Comparison of ENCODE assay signal across 22 cellular contexts in the genomic region with DNA sequence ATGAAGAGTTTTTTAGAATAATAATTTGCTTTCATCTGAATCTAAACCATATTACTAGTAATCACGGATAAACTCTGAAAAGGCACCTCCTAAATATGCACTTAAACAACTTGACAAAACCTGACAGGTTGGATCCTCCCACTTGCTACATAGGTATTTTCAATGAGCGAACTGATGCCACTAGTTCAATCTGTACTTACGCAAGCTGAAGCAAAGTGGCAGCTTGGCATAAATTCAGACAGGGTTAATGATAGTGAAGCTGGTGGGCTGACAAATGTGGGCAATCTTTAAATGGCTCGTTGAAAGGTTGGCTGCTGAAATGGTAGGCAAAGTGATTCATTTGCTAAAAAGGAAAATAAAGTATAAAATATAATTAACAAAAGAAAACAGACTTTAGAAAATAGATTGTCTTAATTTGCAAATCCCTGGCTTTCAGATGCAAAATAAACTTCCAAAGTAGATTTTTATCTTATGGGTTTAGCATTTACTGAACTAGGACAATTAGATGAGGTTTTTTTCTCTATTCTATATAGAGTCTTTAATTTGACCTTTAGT.
"Had no signal": no experiment of that assay in that cellular context is flagged by ENCODE, and none has a peak within 500 bp of the region (broad histone marks: within the 10 kb centered on the region; RNA-seq: fewer than 3 reads in every experiment).

No MANE protein-coding gene starts in this region.

- H3K27me3 ChIP-seq: brain microvascular endothelial cell, cardiac muscle cell, MG63, Peyer's patch had no signal

- H3K36me3 ChIP-seq: brain microvascular endothelial cell, cardiac muscle cell, MG63, Peyer's patch, SJCRH30 had no signal

- DNase-seq: activated CD4-positive, alpha-beta memory T cell treated with anti-CD3 and anti-CD28 coated beads for 36 hours; activated CD4-positive, alpha-beta T cell treated with anti-CD3 and anti-CD28 coated beads, Interleukin-2, amount 10 ng/mL, durations not matched to agents 7 days and 5 days; activated CD4-positive, CD25-positive, alpha-beta regulatory T cell; activated CD8-positive, alpha-beta memory T cell treated with anti-CD3 and anti-CD28 coated beads for 24 hours; activated gamma-delta T cell; activated naive CD4-positive, alpha-beta T cell treated with anti-CD3 and anti-CD28 coated beads for 36 hours; activated T-cell treated with anti-CD3 and anti-CD28 coated beads, Interleukin-2, amount 50 U/mL, for 4 hours; brain microvascular endothelial cell; MG63; MV-4-11; NCI-H1092 treated with DMSO at 0.1 percent for 48 hours; NCI-H1436 treated with DMSO at 0.1 percent for 48 hours; NCI-H187; NCI-H2081 treated with DMSO at 0.1 percent for 48 hours; NCI-H226; NCI-H526; NCI-H82; Peyer's patch; Right ventricle myocardium superior; SJCRH30 had no signal

- H3K4me3 ChIP-seq: cardiac muscle cell, MG63, Peyer's patch, SJCRH30 had no signal

- H3K4me1 ChIP-seq: Peyer's patch, SJCRH30 had no signal

- ATAC-seq: activated T-cell treated with anti-CD3 and anti-CD28 coated beads, Interleukin-2, amount 50 U/mL, for 4 hours; activated T-helper 17 cell treated with anti-CD3 and anti-CD28 coated beads, Interleukin-2, amount 50 U/mL, for 72 hours had no signal

- H3K9me3 ChIP-seq: Peyer's patch, SJCRH30 had no signal
